14 cellular contexts compared by ENCODE assay signal in genomic region chr12:51055060-51055459, GRCh38. TPM values are rescaled to one million over a fixed set of nuclear protein-coding genes. Genes with fewer than 3 reads are reported as not detected.
DNase-seq lines count a peak whose midpoint lies in the region; ATAC-seq and TF ChIP-seq lines count a peak whose summit lies in the region.
"Had no signal": no experiment of that assay in that cellular context is flagged by ENCODE, and none has a peak within 500 bp of the region (broad histone marks: within the 10 kb centered on the region; RNA-seq: fewer than 3 reads in every experiment).

No MANE protein-coding gene starts in this region.

- H3K27me3 Mint-ChIP-seq in activated CD8-positive, alpha-beta memory T cell treated with anti-CD3 and anti-CD28 coated beads, Interleukin-2, amount 10 ng/mL, durations not matched to agents 7 days and 5 days, result no peaks in the 10 kb centered on the region
- H3K27me3 Mint-ChIP-seq in endothelial cell (ENCODE audit: unreplicated experiment), result peaks cover 4% of the 10 kb centered on the region
- H3K27me3 Mint-ChIP-seq in effector memory CD8-positive, alpha-beta T cell, result no peaks in the 10 kb centered on the region
- H3K27me3 Mint-ChIP-seq: CD4-positive, alpha-beta memory T cell had no signal

- DNase-seq in activated CD8-positive, alpha-beta memory T cell treated with anti-CD3 and anti-CD28 coated beads, Interleukin-2, amount 10 ng/mL, durations not matched to agents 7 days and 5 days, result no peak
- DNase-seq in activated CD8-positive, alpha-beta memory T cell treated with anti-CD3 and anti-CD28 coated beads, Interleukin-2, amount 50 U/mL, for 48 hours, result no peak
- peak; percentile 65 for DNase-seq in MV-4-11 (lab: John Stamatoyannopoulos, UW)
- no peak for DNase-seq in endothelial cell (ENCODE audit: low spot score)
- DNase-seq in effector memory CD8-positive, alpha-beta T cell, result no peak
- DNase-seq in HEK293T (ENCODE audit: extremely low spot score), result no peak
- DNase-seq: 8988T; CD4-positive, alpha-beta memory T cell; DMS153; DMS79; GF-D8; GOT3 had no signal

- H3K27ac Mint-ChIP-seq in activated CD8-positive, alpha-beta memory T cell treated with anti-CD3 and anti-CD28 coated beads, Interleukin-2, amount 10 ng/mL, durations not matched to agents 7 days and 5 days, result peak overlapping the region; percentile 18
- no peak overlapping the region for H3K27ac Mint-ChIP-seq in endothelial cell (ENCODE audit: unreplicated experiment)
- no peak overlapping the region for H3K27ac Mint-ChIP-seq in effector memory CD8-positive, alpha-beta T cell

- H3K4me1 Mint-ChIP-seq in activated CD8-positive, alpha-beta memory T cell treated with anti-CD3 and anti-CD28 coated beads, Interleukin-2, amount 10 ng/mL, durations not matched to agents 7 days and 5 days, result peaks cover 9% of the 10 kb centered on the region
- H3K4me1 Mint-ChIP-seq in endothelial cell (ENCODE audit: unreplicated experiment), result no peaks in the 10 kb centered on the region
- peaks cover 0 to 4% of the 10 kb centered on the region in 2 donors for H3K4me1 Mint-ChIP-seq in effector memory CD8-positive, alpha-beta T cell (ENCODE audit: low read depth in 2 of 2)

- no peak for TF ChIP-seq CTCF in endothelial cell (IDR thresholded peaks at IDR 0.05; ENCODE audit: unreplicated experiment)

- peaks cover 57% of the 10 kb centered on the region for H3K36me3 Mint-ChIP-seq in activated CD8-positive, alpha-beta memory T cell treated with anti-CD3 and anti-CD28 coated beads, Interleukin-2, amount 10 ng/mL, durations not matched to agents 7 days and 5 days
- peaks cover 9% of the 10 kb centered on the region for H3K36me3 Mint-ChIP-seq in endothelial cell (ENCODE audit: low read depth, unreplicated experiment)
- H3K36me3 Mint-ChIP-seq in effector memory CD8-positive, alpha-beta T cell (ENCODE audit: insufficient read depth), result peaks cover 81% of the 10 kb centered on the region

- no peak for ATAC-seq in activated CD8-positive, alpha-beta memory T cell treated with anti-CD3 and anti-CD28 coated beads, Interleukin-2, amount 10 ng/mL, durations not matched to agents 7 days and 5 days
- peak; percentile 18 for ATAC-seq in esophagus mucosa
- ATAC-seq in effector memory CD8-positive, alpha-beta T cell (replicated peaks), result no peak

- CTCF ChIA-PET in activated CD8-positive, alpha-beta memory T cell treated with anti-CD3 and anti-CD28 coated beads, Interleukin-2, amount 10 ng/mL, durations not matched to agents 7 days and 5 days (lab: Charles Lee), result no interaction called here
- CTCF ChIA-PET in HEK293T (lab: Yijun Ruan, JAX), result interaction anchor here (0.6 kb wide), 1 partner anchor 198 kb away, joined by 7 read pairs; no protein-coding TSS in a partner anchor

- H3K4me3 Mint-ChIP-seq in activated CD8-positive, alpha-beta memory T cell treated with anti-CD3 and anti-CD28 coated beads, Interleukin-2, amount 10 ng/mL, durations not matched to agents 7 days and 5 days, result no peak overlapping the region
- no peak overlapping the region for H3K4me3 Mint-ChIP-seq in endothelial cell (ENCODE audit: unreplicated experiment)
- no peak overlapping the region for H3K4me3 Mint-ChIP-seq in effector memory CD8-positive, alpha-beta T cell
- H3K4me3 Mint-ChIP-seq: CD14-positive monocyte; CD4-positive, alpha-beta memory T cell had no signal

- H3K9me3 Mint-ChIP-seq in activated CD8-positive, alpha-beta memory T cell treated with anti-CD3 and anti-CD28 coated beads, Interleukin-2, amount 10 ng/mL, durations not matched to agents 7 days and 5 days (ENCODE audit: low read depth), result no peaks in the 10 kb centered on the region
- H3K9me3 Mint-ChIP-seq in endothelial cell (ENCODE audit: unreplicated experiment), result no peaks in the 10 kb centered on the region
- H3K9me3 Mint-ChIP-seq in effector memory CD8-positive, alpha-beta T cell, result no peaks in the 10 kb centered on the region
- H3K9me3 Mint-ChIP-seq: CD14-positive monocyte; CD4-positive, alpha-beta memory T cell had no signal

- POLR2A ChIA-PET in HEK293T (lab: Yijun Ruan, JAX), result no interaction called here

TF ChIP-seq in HEK293T, 16 proteins besides CTCF, POLR2A, EP300 and RAD21:
- TF ChIP-seq FOXA1 (IDR thresholded peaks at IDR 0.05), result no peak
- TF ChIP-seq TARDBP (IDR thresholded peaks at IDR 0.05), result no peak
- TF ChIP-seq LEF1 (IDR thresholded peaks at IDR 0.05; ENCODE audit: borderline replicate concordance), result no peak
- TF ChIP-seq HDGF (IDR thresholded peaks at IDR 0.05; ENCODE audit: borderline replicate concordance), result no peak
- TF ChIP-seq SP1 (IDR thresholded peaks at IDR 0.05), result no peak
- no peak for TF ChIP-seq SUZ12 (IDR thresholded peaks at IDR 0.05)
- no peak for TF ChIP-seq ELF4 (IDR thresholded peaks at IDR 0.05)
- TF ChIP-seq CTBP1 (IDR thresholded peaks at IDR 0.05; ENCODE audit: borderline replicate concordance), result no peak
- no peak for TF ChIP-seq BHLHE40 (IDR thresholded peaks at IDR 0.05; ENCODE audit: borderline replicate concordance)
- TF ChIP-seq NFRKB (IDR thresholded peaks at IDR 0.05), result no peak
- TF ChIP-seq ARNT (IDR thresholded peaks at IDR 0.05), result no peak
- no peak for TF ChIP-seq FOXM1 (IDR thresholded peaks at IDR 0.05; ENCODE audit: borderline replicate concordance)
- TF ChIP-seq FOXK2 (IDR thresholded peaks at IDR 0.05), result no peak
TF ChIP-seq in HEK293T: peak in this region for 0.

RNA-seq across cellular contexts. Expression of gene LETMD1, which starts 6.9 kb away (rescaled TPM):
- total RNA-seq in activated CD8-positive, alpha-beta memory T cell treated with anti-CD3 and anti-CD28 coated beads, Interleukin-2, amount 10 ng/mL, durations not matched to agents 7 days and 5 days, result 10 to 100 TPM; 76.7 to 80.8 TPM
- 32.8 TPM for total RNA-seq in esophagus mucosa
- 32.8 TPM for total RNA-seq in endothelial cell (ENCODE audit: unreplicated experiment)

RNA-seq across cellular contexts. Expression of gene CSRNP2, which starts 28.3 kb away (rescaled TPM):
- 10 to 100 TPM; 17.7 to 20.4 TPM for total RNA-seq in activated CD8-positive, alpha-beta memory T cell treated with anti-CD3 and anti-CD28 coated beads, Interleukin-2, amount 10 ng/mL, durations not matched to agents 7 days and 5 days
- total RNA-seq in esophagus mucosa (12.2 TPM), endothelial cell (ENCODE audit: unreplicated experiment) (112 TPM)

RNA-seq across cellular contexts. Expression of gene SLC11A2, which starts 28.9 kb away (rescaled TPM):
- total RNA-seq in activated CD8-positive, alpha-beta memory T cell treated with anti-CD3 and anti-CD28 coated beads, Interleukin-2, amount 10 ng/mL, durations not matched to agents 7 days and 5 days, result 10 to 100 TPM; 38.2 to 42.3 TPM
- total RNA-seq in esophagus mucosa (31.6 TPM), endothelial cell (ENCODE audit: unreplicated experiment) (47.3 TPM)
